23 cellular contexts compared by ENCODE assay signal in genomic region chr2:15836134-15836941, GRCh38.
"Had no signal": no experiment of that assay in that cellular context is flagged by ENCODE, and none has a peak within 500 bp of the region (broad histone marks: within the 10 kb centered on the region; RNA-seq: fewer than 3 reads in every experiment).

No MANE protein-coding gene starts in this region.

- H3K36me3 ChIP-seq: MG63 had no signal

- H3K9me3 ChIP-seq: MG63 had no signal

- H3K4me3 ChIP-seq: MG63 had no signal

- H3K27me3 ChIP-seq: MG63 had no signal

- H3K27ac ChIP-seq: RWPE1 had no signal

- DNase-seq: IMR-90; Karpas-422; KG1; MG63; NCI-H1092; NCI-H1105 treated with DMSO at 0.1 percent for 48 hours; NCI-H1417 treated with DMSO at 0.1 percent for 48 hours; NCI-H146; NCI-H1694 treated with DMSO at 0.1 percent for 48 hours; NCI-H1930; NCI-H2081; NCI-H2107; NCI-H2227 treated with DMSO at 0.1 percent for 48 hours; NCI-H446; NCI-H510A; NCI-H524 treated with DMSO at 0.1 percent for 48 hours; NCI-H69; NK-92 treated with Interleukin-12 subunit alpha and Interleukin-12 subunit beta, amount 100 ng/mL, for 24 hours; PC-3; SHP77 had no signal

- ATAC-seq: HepG2, Panc1, PC-3 had no signal

- FAIRE-seq: HepG2 had no signal
